ENCODE assay signal across 1 cellular context in genomic region chr5:81851481-81852178, GRCh38.
TF ChIP-seq lines count a peak whose summit lies in the region.

No MANE protein-coding gene starts in this region.

TF ChIP-seq in K562, 482 proteins besides CTCF, POLR2A, EP300 and RAD21 (continued from another document and continues in another):
- TF ChIP-seq HINFP (tag; conservative IDR thresholded peaks at IDR 0.05; ENCODE audit: low read depth), result no peak
- TF ChIP-seq XRCC5 (IDR thresholded peaks at IDR 0.05; ENCODE audit: low read depth, low read length), result peak; percentile 97
- TF ChIP-seq CBX2 (IDR thresholded peaks at IDR 0.05; ENCODE audit: insufficient read depth, low read length, poor library complexity, severe bottlenecking), result no peak
- TF ChIP-seq JUND (IDR thresholded peaks at IDR 0.05; ENCODE audit: borderline replicate concordance, low read depth, low read length), result peak; percentile 97
- peak; percentile 66; the same call in 1 of the 3 replicates for TF ChIP-seq JUND (tag; IDR thresholded peaks at IDR 0.05; ENCODE audit: borderline replicate concordance, low read depth, low read length)
- TF ChIP-seq TEAD1 (CRISPR knock-in tag; IDR thresholded peaks at IDR 0.05), result peak in 1 of 2 experiments; percentile 89; a peak in 2 of 4 replicates
- TF ChIP-seq MLX (CRISPR knock-in tag; conservative IDR thresholded peaks at IDR 0.05), result no peak
- TF ChIP-seq MXI1 (IDR thresholded peaks at IDR 0.05; ENCODE audit: low read depth, low read length), result 0 out of 2 replicates have a peak, but pooled peaks have one; percentile 5
- peak in 1 of 2 experiments; percentile 79; a peak in 2 of 4 replicates for TF ChIP-seq TBL1XR1 (IDR thresholded peaks at IDR 0.05; ENCODE audit: low read length in 2 of 2)
- peak; percentile 99 for TF ChIP-seq PRDM10 (IDR thresholded peaks at IDR 0.05; ENCODE audit: partially characterized antibody)
- TF ChIP-seq XRCC4 (IDR thresholded peaks at IDR 0.05; ENCODE audit: extremely low read depth, insufficient read depth, insufficient read length), result no peak
- no peak for TF ChIP-seq SMAD2 (IDR thresholded peaks at IDR 0.05; ENCODE audit: low read depth, low read length)
- TF ChIP-seq ATF7 (IDR thresholded peaks at IDR 0.05), result peak; percentile 99
- no peak for TF ChIP-seq MTA1 (IDR thresholded peaks at IDR 0.05; ENCODE audit: borderline replicate concordance)
- TF ChIP-seq PBX2 (CRISPR knock-in tag; IDR thresholded peaks at IDR 0.05; ENCODE audit: low read depth), result no peak
- TF ChIP-seq PBX2 (tag; conservative IDR thresholded peaks at IDR 0.05; ENCODE audit: low read depth), result peak; percentile 89
- peak; percentile 51; the same call in 1 of the 2 replicates for TF ChIP-seq THRB (CRISPR knock-in tag; conservative IDR thresholded peaks at IDR 0.05)
- TF ChIP-seq VEZF1 (CRISPR knock-in tag; IDR thresholded peaks at IDR 0.05), result peak; percentile 94
- no peak; the same call in 1 of the 2 replicates for TF ChIP-seq ZNF76 (CRISPR knock-in tag; IDR thresholded peaks at IDR 0.05; ENCODE audit: borderline replicate concordance)
- peak in 2 of 3 experiments; percentile 72 to 78 for TF ChIP-seq YY1 (IDR thresholded peaks at IDR 0.05; ENCODE audit: borderline replicate concordance in 1 of 3, control insufficient read depth in 1 of 3, extremely low read depth in 1 of 3, insufficient read depth in 3 of 3, insufficient read length in 1 of 3, insufficient replicate concordance in 2 of 3, low read depth in 1 of 3, low read length in 2 of 3)
- TF ChIP-seq ZBTB11 (CRISPR knock-in tag; IDR thresholded peaks at IDR 0.05), result peak in 1 of 3 experiments; percentile 25; a peak in 1 of 6 replicates
- TF ChIP-seq ZBTB8A (IDR thresholded peaks at IDR 0.05; ENCODE audit: partially characterized antibody), result no peak
- peak; percentile 41; the same call in 1 of the 2 replicates for TF ChIP-seq ZNF644 (tag; IDR thresholded peaks at IDR 0.05; ENCODE audit: low read depth)
- no peak for TF ChIP-seq HMGXB4 (CRISPR knock-in tag; IDR thresholded peaks at IDR 0.05)
- TF ChIP-seq BCOR (IDR thresholded peaks at IDR 0.05), result peak; percentile 46; the same call in 1 of the 2 replicates
- TF ChIP-seq RFX5 (IDR thresholded peaks at IDR 0.05; ENCODE audit: low read depth, low read length), result no peak
- peak; percentile 74 for TF ChIP-seq NR2C1 (IDR thresholded peaks at IDR 0.05)
- TF ChIP-seq NR2C1 (tag; IDR thresholded peaks at IDR 0.05), result peak; percentile 87
- TF ChIP-seq PATZ1 (CRISPR knock-in tag; IDR thresholded peaks at IDR 0.05; ENCODE audit: borderline replicate concordance), result no peak
- TF ChIP-seq CBX1 (IDR thresholded peaks at IDR 0.05; ENCODE audit: low read depth), result peak; percentile 76
- TF ChIP-seq KAT7 (CRISPR knock-in tag; IDR thresholded peaks at IDR 0.05; ENCODE audit: borderline replicate concordance), result no peak
- TF ChIP-seq FOS (IDR thresholded peaks at IDR 0.05; ENCODE audit: extremely low read depth, insufficient read length), result no peak
